9 cellular contexts compared by ENCODE assay signal in the genomic region with DNA sequence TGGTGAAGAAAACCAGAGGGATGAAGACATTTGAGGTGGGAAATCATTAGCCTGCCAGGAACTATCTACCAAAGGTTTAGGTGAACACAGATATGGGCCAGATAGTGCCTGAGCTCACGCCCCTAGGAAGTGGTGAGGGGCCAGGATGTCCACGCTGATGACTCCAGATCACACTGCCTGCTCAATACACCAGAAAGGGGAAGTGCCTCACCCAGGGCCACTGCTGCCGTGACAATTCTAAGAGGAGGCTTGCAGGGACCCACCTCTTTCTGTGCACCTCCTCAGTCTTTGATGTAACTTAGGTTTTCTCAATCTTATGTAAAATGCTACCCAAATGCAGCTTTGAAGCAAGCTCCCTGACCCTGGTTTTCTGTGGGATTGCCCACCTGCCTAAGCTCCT. TPM values are rescaled to one million over a fixed set of nuclear protein-coding genes. Genes with fewer than 3 reads are reported as not detected.
DNase-seq lines count a peak whose midpoint lies in the region; ATAC-seq and TF ChIP-seq lines count a peak whose summit lies in the region.
"Had no signal": no experiment of that assay in that cellular context is flagged by ENCODE, and none has a peak within 500 bp of the region (broad histone marks: within the 10 kb centered on the region; RNA-seq: fewer than 3 reads in every experiment).

No MANE protein-coding gene starts in this region.

- no peak overlapping the region for H3K4me2 ChIP-seq in trophoblast cell (ENCODE audit: low read length)

- H3K9me3 Mint-ChIP-seq in CD4-positive, alpha-beta T cell = no peaks in the 10 kb centered on the region
- no peaks in the 10 kb centered on the region for H3K9me3 Mint-ChIP-seq in effector memory CD8-positive, alpha-beta T cell

- no peaks in the 10 kb centered on the region for H3K36me3 Mint-ChIP-seq in CD4-positive, alpha-beta T cell (ENCODE audit: low read depth)
- H3K36me3 Mint-ChIP-seq in effector memory CD8-positive, alpha-beta T cell (ENCODE audit: insufficient read depth) = peaks cover 19% of the 10 kb centered on the region

- H3K18ac ChIP-seq in trophoblast cell (ENCODE audit: low read length) = no peak overlapping the region

- H2BK12ac ChIP-seq in trophoblast cell (ENCODE audit: low read length) = no peak overlapping the region

- no peak overlapping the region for H2AK5ac ChIP-seq in trophoblast cell (ENCODE audit: low read length)

- H3K4ac ChIP-seq in trophoblast cell (ENCODE audit: low read depth, low read length) = no peak overlapping the region

- no CpG with 5 or more reads among the region's 3 CpGs for WGBS in trophoblast cell (ENCODE audit: extremely low coverage, insufficient coverage, insufficient read length)

- H4K8ac ChIP-seq in trophoblast cell (ENCODE audit: low read depth, low read length) = no peak overlapping the region

- no peak overlapping the region for H3K4me3 Mint-ChIP-seq in CD4-positive, alpha-beta T cell
- H3K4me3 Mint-ChIP-seq in effector memory CD8-positive, alpha-beta T cell = no peak overlapping the region

- no peak overlapping the region for H4K91ac ChIP-seq in trophoblast cell (ENCODE audit: low read depth, low read length)

- no peak overlapping the region for H2AFZ ChIP-seq in trophoblast cell (ENCODE audit: insufficient read depth, low read length, poor library complexity)

- H3K36me3 ChIP-seq in trophoblast cell (ENCODE audit: control insufficient read depth in 1 of 2, insufficient read depth in 2 of 2, low read length in 2 of 2) (no peaks in the 10 kb centered on the region), tibial artery (peaks cover 7 to 12% (median 8%) of the 10 kb centered on the region in 3 donors)
- H3K36me3 ChIP-seq: ovary had no signal

- H3K4me1 Mint-ChIP-seq in CD4-positive, alpha-beta T cell (ENCODE audit: low read depth) = peaks cover 9% of the 10 kb centered on the region
- H3K4me1 Mint-ChIP-seq in effector memory CD8-positive, alpha-beta T cell (ENCODE audit: low read depth in 2 of 2) = peaks cover 9 to 18% of the 10 kb centered on the region in 2 donors

- H3K27me3 Mint-ChIP-seq in CD4-positive, alpha-beta T cell = no peaks in the 10 kb centered on the region
- H3K27me3 Mint-ChIP-seq in effector memory CD8-positive, alpha-beta T cell = no peaks in the 10 kb centered on the region

- H3K9me3 ChIP-seq in CD4-positive, alpha-beta T cell (ENCODE audit: control insufficient read depth, low read length) = no peaks in the 10 kb centered on the region
- H3K9me3 ChIP-seq in trophoblast cell (ENCODE audit: insufficient read depth, low read depth, low read length) (peaks cover under 1% of the 10 kb centered on the region), tibial artery (no peaks in the 10 kb centered on the region)
- H3K9me3 ChIP-seq: ovary had no signal

- peak overlapping the region; percentile 43 for H3K27ac Mint-ChIP-seq in CD4-positive, alpha-beta T cell
- H3K27ac Mint-ChIP-seq in effector memory CD8-positive, alpha-beta T cell = peak overlapping the region; percentile 42 to 81

- no peak overlapping the region for H3K27ac ChIP-seq in CD4-positive, alpha-beta T cell (ENCODE audit: low read depth, low read length)
- H3K27ac ChIP-seq in trophoblast cell (ENCODE audit: low read depth, low read length) = no peak overlapping the region
- H3K27ac ChIP-seq in tibial artery = peak overlapping the region in 1 of 2 donors; percentile 47

- POLR2A ChIA-PET in CD4-positive, alpha-beta T cell (lab: Charles Lee) = no interaction called here

- TF ChIP-seq CTCF in CD4-positive, alpha-beta T cell (IDR thresholded peaks at IDR 0.05) = no peak
- TF ChIP-seq CTCF in tibial artery (IDR thresholded peaks at IDR 0.05) = no peak

- no peak overlapping the region for H3K14ac ChIP-seq in trophoblast cell (ENCODE audit: low read length)

- no peak overlapping the region for H3K9ac ChIP-seq in trophoblast cell (ENCODE audit: low read length)

- H2BK5ac ChIP-seq in trophoblast cell (ENCODE audit: low read depth, low read length, poor library complexity) = no peak overlapping the region

- H3K79me2 ChIP-seq in trophoblast cell (ENCODE audit: control insufficient read depth, insufficient read depth, low read length, poor library complexity) = no peaks in the 10 kb centered on the region

- peak; percentile 79 for ATAC-seq in CD4-positive, alpha-beta T cell (ENCODE audit: poor library complexity)
- ATAC-seq in GM19397 (IDR thresholded peaks at IDR 0.05; ENCODE audit: unreplicated experiment) = peak; percentile 75
- peak; percentile 83 for ATAC-seq in effector memory CD8-positive, alpha-beta T cell (replicated peaks)

- no peaks in the 10 kb centered on the region for H3K79me1 ChIP-seq in trophoblast cell (ENCODE audit: low read length)

- H3K23ac ChIP-seq in trophoblast cell (ENCODE audit: low read length) = no peak overlapping the region

- H3K4me3 ChIP-seq in trophoblast cell (ENCODE audit: low read depth, low read length) (no peak overlapping the region), tibial artery (no peak overlapping the region)
- H3K4me3 ChIP-seq: ovary had no signal

- peak in 4 of 10 experiments; percentile 11 to 22 (median 15) for DNase-seq in CD4-positive, alpha-beta T cell
- DNase-seq in NOMO-1 (lab: John Stamatoyannopoulos, UW; ENCODE audit: unreplicated experiment in 2 of 2) (peak; percentile 85 to 93), NK-92 (lab: John Stamatoyannopoulos, UW; ENCODE audit: unreplicated experiment) (no peak), trophoblast cell (no peak), tibial artery (no peak), HK-2 (ENCODE audit: unreplicated experiment) (no peak)
- DNase-seq in effector memory CD8-positive, alpha-beta T cell = peak in 1 of 3 experiments; percentile 16

- intact Hi-C loops in CD4-positive, alpha-beta T cell (cut with DNase I, micrococcal nuclease) = no loop called here
- intact Hi-C loops in tibial artery (cut with DNase I; ENCODE audit: low total_unique reads) = no loop called here

- H2BK120ac ChIP-seq in trophoblast cell (ENCODE audit: insufficient read depth, low read length, poor library complexity) = no peak overlapping the region

- H3K27me3 ChIP-seq in CD4-positive, alpha-beta T cell (ENCODE audit: control insufficient read depth, insufficient read depth, low read length) = no peaks in the 10 kb centered on the region
- no peaks in the 10 kb centered on the region for H3K27me3 ChIP-seq in trophoblast cell (ENCODE audit: insufficient read depth, low read length)
- H3K27me3 ChIP-seq in tibial artery = no peaks in the 10 kb centered on the region
- H3K27me3 ChIP-seq: ovary had no signal

- H3K4me1 ChIP-seq in trophoblast cell (ENCODE audit: control insufficient read depth in 1 of 2, insufficient read depth in 2 of 2, low read length in 2 of 2) (peaks cover 3% of the 10 kb centered on the region in 2 experiments), tibial artery (peaks cover 0 to 13% (median 9%) of the 10 kb centered on the region in 4 donors)

- H4K12ac ChIP-seq in trophoblast cell (ENCODE audit: low read depth, low read length) = no peak overlapping the region

- CTCF ChIA-PET in CD4-positive, alpha-beta T cell (lab: Charles Lee) = interaction anchor here (1.0 to 1.1 kb wide), 2 partner anchors 10 to 77 kb away, joined by 3 read pairs; no protein-coding TSS in a partner anchor

RNA-seq across cellular contexts. Expression of a gene that starts 5.4 kb away (rescaled TPM):
- total RNA-seq in CD4-positive, alpha-beta T cell = under 1 TPM; 0.22 TPM
- 0.01 TPM in 2 replicates for polyA plus RNA-seq in trophoblast cell (2013)

RNA-seq across cellular contexts. Expression of a gene that starts 13.7 kb away (rescaled TPM):
- 10 to 100 TPM; 98.3 to 98.6 TPM for total RNA-seq in CD4-positive, alpha-beta T cell
- polyA plus RNA-seq in trophoblast cell (2013) = 171 and 186 TPM in 2 replicates

Comparison
In these comparisons a context has a peak if more than half of its experiments do, and no peak if none do; other contexts are left out.
1. DNase-seq: peak in NOMO-1 (2 of 2); none in NK-92 (single experiment), trophoblast cell (0 of 2), tibial artery (0 of 2) and HK-2 (single experiment).
2. Peak in every context shown above with its lines, with median percentiles within 50 percentile points of each other: ATAC-seq.